Comparison of ENCODE assay signal across 11 cellular contexts in the genomic region with DNA sequence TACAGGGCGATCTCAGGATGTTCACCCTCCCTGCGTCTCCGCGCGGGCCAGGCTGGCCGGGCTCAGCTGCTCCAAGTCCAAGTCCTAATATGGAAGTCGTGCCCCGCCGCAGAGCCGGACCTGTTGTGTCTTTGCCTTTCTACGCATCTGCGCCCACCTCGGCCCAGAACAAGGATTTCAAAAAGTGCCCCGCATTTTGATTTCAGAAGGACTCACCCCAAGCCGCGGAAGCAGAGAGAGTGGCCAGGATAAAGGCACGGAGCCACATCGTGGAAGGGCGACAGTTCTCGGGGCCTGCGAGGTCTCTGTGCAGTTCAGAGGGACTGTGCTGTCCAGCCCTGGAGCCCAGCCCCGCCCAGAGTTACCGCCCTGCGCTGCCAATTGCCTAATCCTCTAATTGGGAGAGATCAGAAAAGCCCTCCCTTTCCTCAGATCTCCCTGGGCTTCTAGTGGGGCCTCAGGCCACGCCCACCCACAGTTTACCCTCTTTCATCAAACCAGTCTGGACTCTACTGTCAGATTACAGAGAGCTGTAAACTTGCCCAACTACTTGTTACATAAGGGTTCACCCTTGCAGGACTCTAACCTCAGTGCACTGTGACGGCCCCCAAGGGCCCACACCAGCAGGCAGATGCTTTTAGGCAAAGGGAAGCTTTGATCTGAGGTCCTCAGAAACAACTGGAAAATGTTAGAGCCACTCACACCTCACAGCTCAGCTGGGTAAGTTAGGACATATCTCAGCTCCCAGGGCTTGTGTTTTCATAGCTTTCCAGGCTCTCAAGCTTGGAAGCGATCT. TPM values are rescaled to one million over a fixed set of nuclear protein-coding genes. Genes with fewer than 3 reads are reported as not detected.
DNase-seq lines count a peak whose midpoint lies in the region; ATAC-seq and TF ChIP-seq lines count a peak whose summit lies in the region.
"Had no signal": no experiment of that assay in that cellular context is flagged by ENCODE, and none has a peak within 500 bp of the region (broad histone marks: within the 10 kb centered on the region; RNA-seq: fewer than 3 reads in every experiment).

A gene (minus strand): TSS at position 309 of the 796 bp plus-strand sequence. CDS start 41 bp downstream, at position 268.

- H3K9me3 Mint-ChIP-seq in activated naive CD4-positive, alpha-beta T cell treated with anti-CD3 and anti-CD28 coated beads for 36 hours, result no peaks in the 10 kb centered on the region
- H3K9me3 Mint-ChIP-seq in activated T-helper 2 cell treated with anti-CD3 and anti-CD28 coated beads, Interferon-gamma antibody, Interleukin-2, Interleukin-4, amounts not matched to agents 10 μg/mL and 5 μg/mL and 100 μg/mL, durations not matched to agents 14 hours and 24 hours and 36 hours, result no peaks in the 10 kb centered on the region
- H3K9me3 Mint-ChIP-seq: natural killer cell treated with Interleukin-12 subunit alpha and Interleukin-12 subunit beta and Interleukin-15 and Interleukin-18, amount 100 ng/mL, for 72 hours had no signal

- no peaks in the 10 kb centered on the region for H3K36me3 Mint-ChIP-seq in activated naive CD4-positive, alpha-beta T cell treated with anti-CD3 and anti-CD28 coated beads for 36 hours (ENCODE audit: low read depth)
- H3K36me3 Mint-ChIP-seq in activated T-helper 2 cell treated with anti-CD3 and anti-CD28 coated beads, Interferon-gamma antibody, Interleukin-2, Interleukin-4, amounts not matched to agents 10 μg/mL and 5 μg/mL and 100 μg/mL, durations not matched to agents 14 hours and 24 hours and 36 hours (ENCODE audit: low read depth), result no peaks in the 10 kb centered on the region
- H3K36me3 Mint-ChIP-seq: natural killer cell treated with Interleukin-12 subunit alpha and Interleukin-12 subunit beta and Interleukin-15 and Interleukin-18, amount 100 ng/mL, for 72 hours had no signal

- H3K4me3 ChIP-seq in OCI-LY3 (ENCODE audit: low read length) (no peak within 1 kb of the TSS), mucosa of rectum (ENCODE audit: low read length in 2 of 2) (no peak within 1 kb of the TSS), tibial nerve (peak within 1 kb of the TSS in 2 of 4 donors; percentile 7 to 35)

- H3K36me3 ChIP-seq in OCI-LY3 (replicated peaks; ENCODE audit: low read depth, low read length) (no peaks in the 10 kb centered on the region), mucosa of rectum (ENCODE audit: control insufficient read depth in 2 of 2, insufficient read depth in 2 of 2, low read length in 2 of 2) (no peaks in the 10 kb centered on the region), tibial nerve (no peaks in the 10 kb centered on the region)

- H3K79me2 ChIP-seq in OCI-LY3 (ENCODE audit: low read length), result no peaks in the 10 kb centered on the region

- DNase-seq in foreskin melanocyte (peak; percentile 3), tibial nerve (ENCODE audit: low spot score in 2 of 2) (peak; percentile 63 to 68)
- no peak for DNase-seq in activated naive CD4-positive, alpha-beta T cell treated with anti-CD3 and anti-CD28 coated beads for 36 hours
- no peak for DNase-seq in activated T-helper 2 cell treated with anti-CD3 and anti-CD28 coated beads, Interferon-gamma antibody, Interleukin-2, Interleukin-4, amounts not matched to agents 10 μg/mL and 5 μg/mL and 100 μg/mL, durations not matched to agents 14 hours and 24 hours and 36 hours (ENCODE audit: low spot score)
- DNase-seq: NCI-H69 had no signal

- H3K9ac ChIP-seq in OCI-LY3 (ENCODE audit: low read length), result no peak within 1 kb of the TSS
- no peak within 1 kb of the TSS for H3K9ac ChIP-seq in mucosa of rectum (ENCODE audit: low read depth in 1 of 2, low read length in 2 of 2)

- peaks cover 12% of the 10 kb centered on the region for H3K4me1 ChIP-seq in OCI-LY3 (ENCODE audit: low read length)
- no peaks in the 10 kb centered on the region for H3K4me1 ChIP-seq in mucosa of rectum (ENCODE audit: control insufficient read depth in 2 of 2, insufficient read depth in 2 of 2, low read length in 2 of 2)
- H3K4me1 ChIP-seq in tibial nerve, result peaks cover 0 to 12% (median 0%) of the 10 kb centered on the region in 4 donors

- intact Hi-C loops in activated naive CD4-positive, alpha-beta T cell treated with anti-CD3 and anti-CD28 coated beads for 36 hours (cut with micrococcal nuclease), result no loop called here
- intact Hi-C loops in activated T-helper 2 cell treated with anti-CD3 and anti-CD28 coated beads, Interferon-gamma antibody, Interleukin-2, Interleukin-4, amounts not matched to agents 10 μg/mL and 5 μg/mL and 100 μg/mL, durations not matched to agents 14 hours and 24 hours and 36 hours (cut with micrococcal nuclease), result no loop called here

- H3K4me2 ChIP-seq in OCI-LY3 (ENCODE audit: low read length), result peak within 1 kb of the TSS; percentile 23

- H3K27me3 Mint-ChIP-seq in activated naive CD4-positive, alpha-beta T cell treated with anti-CD3 and anti-CD28 coated beads for 36 hours (ENCODE audit: low read depth), result peaks cover 9% of the 10 kb centered on the region
- no peaks in the 10 kb centered on the region for H3K27me3 Mint-ChIP-seq in activated T-helper 2 cell treated with anti-CD3 and anti-CD28 coated beads, Interferon-gamma antibody, Interleukin-2, Interleukin-4, amounts not matched to agents 10 μg/mL and 5 μg/mL and 100 μg/mL, durations not matched to agents 14 hours and 24 hours and 36 hours (ENCODE audit: low read depth)

- H3K27ac Mint-ChIP-seq in activated naive CD4-positive, alpha-beta T cell treated with anti-CD3 and anti-CD28 coated beads for 36 hours, result no peak within 1 kb of the TSS
- no peak within 1 kb of the TSS for H3K27ac Mint-ChIP-seq in activated T-helper 2 cell treated with anti-CD3 and anti-CD28 coated beads, Interferon-gamma antibody, Interleukin-2, Interleukin-4, amounts not matched to agents 10 μg/mL and 5 μg/mL and 100 μg/mL, durations not matched to agents 14 hours and 24 hours and 36 hours

- H3K4me1 Mint-ChIP-seq in activated naive CD4-positive, alpha-beta T cell treated with anti-CD3 and anti-CD28 coated beads for 36 hours (ENCODE audit: low read depth), result no peaks in the 10 kb centered on the region
- no peaks in the 10 kb centered on the region for H3K4me1 Mint-ChIP-seq in activated T-helper 2 cell treated with anti-CD3 and anti-CD28 coated beads, Interferon-gamma antibody, Interleukin-2, Interleukin-4, amounts not matched to agents 10 μg/mL and 5 μg/mL and 100 μg/mL, durations not matched to agents 14 hours and 24 hours and 36 hours (ENCODE audit: low read depth)

- TF ChIP-seq CTCF in OCI-LY3 (IDR thresholded peaks at IDR 0.05; ENCODE audit: low read depth, low read length), result no peak
- TF ChIP-seq CTCF in tibial nerve (IDR thresholded peaks at IDR 0.05), result no peak

- TF ChIP-seq POLR2A in tibial nerve (IDR thresholded peaks at IDR 0.05), result no peak

- H3K27ac ChIP-seq in OCI-LY3 (ENCODE audit: low read length) (no peak within 1 kb of the TSS), mucosa of rectum (ENCODE audit: low read depth in 2 of 2, low read length in 2 of 2) (peak within 1 kb of the TSS; percentile 16 to 29), tibial nerve (peak within 1 kb of the TSS in 1 of 4 donors; percentile 38)

- peak in 1 of 2 donors; percentile 24 for TF ChIP-seq EP300 in tibial nerve (IDR thresholded peaks at IDR 0.05)

- H3K27me3 ChIP-seq in OCI-LY3 (ENCODE audit: low read depth, low read length), result no peaks in the 10 kb centered on the region; the same call in 1 of the 2 replicates
- H3K27me3 ChIP-seq in mucosa of rectum (ENCODE audit: control insufficient read depth in 2 of 2, insufficient read depth in 2 of 2, low read length in 2 of 2), result no peaks in the 10 kb centered on the region
- no peaks in the 10 kb centered on the region for H3K27me3 ChIP-seq in tibial nerve

- H3K4me3 Mint-ChIP-seq in activated naive CD4-positive, alpha-beta T cell treated with anti-CD3 and anti-CD28 coated beads for 36 hours, result no peak within 1 kb of the TSS
- no peak within 1 kb of the TSS for H3K4me3 Mint-ChIP-seq in activated T-helper 2 cell treated with anti-CD3 and anti-CD28 coated beads, Interferon-gamma antibody, Interleukin-2, Interleukin-4, amounts not matched to agents 10 μg/mL and 5 μg/mL and 100 μg/mL, durations not matched to agents 14 hours and 24 hours and 36 hours (ENCODE audit: low read depth)
- H3K4me3 Mint-ChIP-seq: natural killer cell treated with Interleukin-12 subunit alpha and Interleukin-12 subunit beta and Interleukin-15 and Interleukin-18, amount 100 ng/mL, for 72 hours had no signal

- no peaks in the 10 kb centered on the region for H4K20me1 ChIP-seq in OCI-LY3 (ENCODE audit: insufficient read depth, low read length)

- WGBS in tibial nerve, 2 donors, result 56 to 69% methylated on average over 27 of the region's 27 CpGs

- H3K9me3 ChIP-seq in OCI-LY3 (ENCODE audit: insufficient read depth, low read length) (no peaks in the 10 kb centered on the region), mucosa of rectum (ENCODE audit: control insufficient read depth in 2 of 2, low read length in 2 of 2) (no peaks in the 10 kb centered on the region), tibial nerve (no peaks in the 10 kb centered on the region)

- CTCF ChIA-PET in activated naive CD4-positive, alpha-beta T cell treated with anti-CD3 and anti-CD28 coated beads for 36 hours (lab: Charles Lee), result interaction anchor here (0.7 to 1.1 kb wide), 2 partner anchors 9 to 112 kb away, joined by 3 read pairs; no protein-coding TSS in a partner anchor

- H2AFZ ChIP-seq in OCI-LY3 (ENCODE audit: low read depth, low read length), result no peak within 1 kb of the TSS

- ATAC-seq in HG03196 (IDR thresholded peaks at IDR 0.05; ENCODE audit: unreplicated experiment) (no peak), HG03159 (IDR thresholded peaks at IDR 0.05; ENCODE audit: unreplicated experiment) (no peak)
- ATAC-seq: natural killer cell treated with Interleukin-12 subunit alpha and Interleukin-12 subunit beta and Interleukin-15 and Interleukin-18, amount 100 ng/mL, for 72 hours had no signal

RNA-seq across cellular contexts. Expression of the gene that starts here (rescaled TPM):
- 10 to 100 TPM; 18.8 to 54.5 (median 37.3) TPM for total RNA-seq in tibial nerve
- not detected for total RNA-seq in activated naive CD4-positive, alpha-beta T cell treated with anti-CD3 and anti-CD28 coated beads for 36 hours
- total RNA-seq in activated T-helper 2 cell treated with anti-CD3 and anti-CD28 coated beads, Interferon-gamma antibody, Interleukin-2, Interleukin-4, amounts not matched to agents 10 μg/mL and 5 μg/mL and 100 μg/mL, durations not matched to agents 14 hours and 24 hours and 36 hours, result not detected in 2 replicates
- total RNA-seq: LHCN-M2 had no signal

Comparison
In these comparisons a context has a peak if more than half of its experiments do, and no peak if none do; other contexts are left out.
1. RNA of the gene that starts here (total RNA-seq): 18.8 to 54.5 TPM in tibial nerve; not detected in activated naive CD4-positive, alpha-beta T cell treated with anti-CD3 and anti-CD28 coated beads for 36 hours and not detected in activated T-helper 2 cell treated with anti-CD3 and anti-CD28 coated beads, Interferon-gamma antibody, Interleukin-2, Interleukin-4, amounts not matched to agents 10 μg/mL and 5 μg/mL and 100 μg/mL, durations not matched to agents 14 hours and 24 hours and 36 hours; every median in the first group is over 10 times any median in the second.
2. DNase-seq: peak in foreskin melanocyte (single experiment) and tibial nerve (2 of 2); none in activated naive CD4-positive, alpha-beta T cell treated with anti-CD3 and anti-CD28 coated beads for 36 hours (single experiment) and activated T-helper 2 cell treated with anti-CD3 and anti-CD28 coated beads, Interferon-gamma antibody, Interleukin-2, Interleukin-4, amounts not matched to agents 10 μg/mL and 5 μg/mL and 100 μg/mL, durations not matched to agents 14 hours and 24 hours and 36 hours (single experiment).